ENCODE assay signal across 23 cellular contexts in genomic region chr2:169776483-169776802, GRCh38. TPM values are rescaled to one million over a fixed set of nuclear protein-coding genes. Genes with fewer than 3 reads are reported as not detected.
DNase-seq lines count a peak whose midpoint lies in the region; ATAC-seq and TF ChIP-seq lines count a peak whose summit lies in the region.
"Had no signal": no experiment of that assay in that cellular context is flagged by ENCODE, and none has a peak within 500 bp of the region (broad histone marks: within the 10 kb centered on the region; RNA-seq: fewer than 3 reads in every experiment).

No MANE protein-coding gene starts in this region.

- H3K27ac ChIP-seq in Karpas-422 (ENCODE audit: low read length) = no peak overlapping the region
- H3K27ac ChIP-seq in CD4-positive, alpha-beta T cell (ENCODE audit: low read depth, low read length) = no peak overlapping the region
- H3K27ac ChIP-seq: prostate gland, testis had no signal

- no peaks in the 10 kb centered on the region for H3K9me3 Mint-ChIP-seq in CD4-positive, alpha-beta T cell
- H3K9me3 Mint-ChIP-seq: central memory CD8-positive, alpha-beta T cell; T-helper 2 cell treated with Interferon-gamma antibody and Interleukin-4, amounts not matched to agents 5 μg/mL and 100 μg/mL, for 36 hours had no signal

- H3K4me3 ChIP-seq in Karpas-422 (ENCODE audit: low read length) (no peak overlapping the region), kidney epithelial cell (ENCODE audit: low read depth, low read length) (no peak overlapping the region), skeletal muscle satellite cell (ENCODE audit: low read length) (no peak overlapping the region)
- H3K4me3 ChIP-seq: esophagus squamous epithelium, prostate gland, testis had no signal

- H3K4me2 ChIP-seq in Karpas-422 (ENCODE audit: low read depth, low read length, poor library complexity, severe bottlenecking) (no peak overlapping the region), skeletal muscle satellite cell (ENCODE audit: low read length) (peak overlapping the region; percentile 35)

- intact Hi-C loops in CD4-positive, alpha-beta T cell (cut with DNase I, micrococcal nuclease) = no loop called here

- POLR2A ChIA-PET in CD4-positive, alpha-beta T cell (lab: Charles Lee) = no interaction called here

- no peaks in the 10 kb centered on the region for H3K36me3 Mint-ChIP-seq in CD4-positive, alpha-beta T cell (ENCODE audit: low read depth)
- H3K36me3 Mint-ChIP-seq: naive thymus-derived CD4-positive, alpha-beta T cell had no signal

- H3K4me3 Mint-ChIP-seq in CD4-positive, alpha-beta T cell = no peak overlapping the region
- H3K4me3 Mint-ChIP-seq: B cell; central memory CD8-positive, alpha-beta T cell; naive thymus-derived CD4-positive, alpha-beta T cell; T-helper 2 cell treated with Interferon-gamma antibody and Interleukin-4, amounts not matched to agents 5 μg/mL and 100 μg/mL, for 36 hours had no signal

- H3K4me1 Mint-ChIP-seq in CD4-positive, alpha-beta T cell (ENCODE audit: low read depth) = no peaks in the 10 kb centered on the region
- H3K4me1 Mint-ChIP-seq: B cell; central memory CD8-positive, alpha-beta T cell had no signal

- DNase-seq in Karpas-422 (no peak), astrocyte of the hippocampus (ENCODE audit: low read depth, low spot score) (peak; percentile 45), kidney epithelial cell (ENCODE audit: low read depth) (peak; percentile 79), T-helper 9 cell (no peak), T-helper 2 cell (no peak)
- no peak for DNase-seq in CD4-positive, alpha-beta T cell
- DNase-seq: effector CD4-positive, alpha-beta T cell; esophagus squamous epithelium; H7; head of caudate nucleus; naive thymus-derived CD4-positive, alpha-beta T cell; NCI-H1105; NCI-H526; SIG-M5; stimulated activated CD4-positive, alpha-beta T cell treated with anti-CD3 and anti-CD28 coated beads, Interleukin-12 subunit alpha, Interleukin-12 subunit beta, amount 100 ng/mL, for 4 hours; testis had no signal

- H3K9ac ChIP-seq in Karpas-422 (ENCODE audit: low read length) (no peak overlapping the region), skeletal muscle satellite cell (ENCODE audit: low read depth, low read length) (no peak overlapping the region)

- no peaks in the 10 kb centered on the region for H3K9me3 ChIP-seq in Karpas-422 (ENCODE audit: low read length)
- H3K9me3 ChIP-seq in skeletal muscle satellite cell (replicated peaks; ENCODE audit: low read length) = no peaks in the 10 kb centered on the region
- H3K9me3 ChIP-seq in CD4-positive, alpha-beta T cell (ENCODE audit: control insufficient read depth, low read length) = no peaks in the 10 kb centered on the region
- H3K9me3 ChIP-seq: esophagus squamous epithelium, prostate gland, testis had no signal

- H3K27me3 ChIP-seq in Karpas-422 (ENCODE audit: low read length) (no peaks in the 10 kb centered on the region), kidney epithelial cell (ENCODE audit: control insufficient read depth, insufficient read depth, low read length) (no peaks in the 10 kb centered on the region), skeletal muscle satellite cell (ENCODE audit: control insufficient read depth, insufficient read depth, low read length) (no peaks in the 10 kb centered on the region)
- no peaks in the 10 kb centered on the region for H3K27me3 ChIP-seq in CD4-positive, alpha-beta T cell (ENCODE audit: control insufficient read depth, insufficient read depth, low read length)
- H3K27me3 ChIP-seq: esophagus squamous epithelium, testis had no signal

- no peaks in the 10 kb centered on the region; the same call in 1 of the 2 replicates for H3K4me1 ChIP-seq in Karpas-422 (ENCODE audit: low read length)
- H3K4me1 ChIP-seq in skeletal muscle satellite cell (ENCODE audit: control insufficient read depth, insufficient read depth, low read length) = peaks cover 16% of the 10 kb centered on the region
- H3K4me1 ChIP-seq: prostate gland, testis had no signal

- H3K27me3 Mint-ChIP-seq in CD4-positive, alpha-beta T cell = peaks cover 4% of the 10 kb centered on the region
- H3K27me3 Mint-ChIP-seq: central memory CD8-positive, alpha-beta T cell had no signal

- peak overlapping the region; percentile 38 for H2AFZ ChIP-seq in Karpas-422 (ENCODE audit: low read length)

- no peaks in the 10 kb centered on the region for H3K9me2 ChIP-seq in Karpas-422 (replicated peaks; ENCODE audit: insufficient read depth, low read length)

- CTCF ChIA-PET in CD4-positive, alpha-beta T cell (lab: Charles Lee) = interaction anchor here (0.9 kb wide), 1 partner anchor 83 kb away, joined by 3 read pairs; the partner anchor contains the start of genes CFAP210 and PHOSPHO2

- no peak for ATAC-seq in CD4-positive, alpha-beta T cell (ENCODE audit: poor library complexity)
- no peak for ATAC-seq in HG03432 (IDR thresholded peaks at IDR 0.05; ENCODE audit: unreplicated experiment)
- ATAC-seq: activated CD4-positive, CD25-positive, alpha-beta regulatory T cell treated with anti-CD3 and anti-CD28 coated beads, Interleukin-2, amount 50 U/mL, for 24 hours; naive thymus-derived CD4-positive, alpha-beta T cell had no signal

- no peak for TF ChIP-seq CTCF in kidney epithelial cell (IDR thresholded peaks at IDR 0.05; ENCODE audit: insufficient read depth, low read length, poor library complexity, severe bottlenecking)
- no peak for TF ChIP-seq CTCF in CD4-positive, alpha-beta T cell (IDR thresholded peaks at IDR 0.05)

- no peaks in the 10 kb centered on the region for H4K20me1 ChIP-seq in Karpas-422 (ENCODE audit: insufficient read depth, low read depth, low read length)

- no peaks in the 10 kb centered on the region for H3K79me2 ChIP-seq in Karpas-422 (ENCODE audit: low read length)

- H3K36me3 ChIP-seq in Karpas-422 (ENCODE audit: insufficient read depth, low read length) = no peaks in the 10 kb centered on the region
- no peaks in the 10 kb centered on the region for H3K36me3 ChIP-seq in kidney epithelial cell (ENCODE audit: control insufficient read depth, insufficient read depth, low read length)
- no peaks in the 10 kb centered on the region for H3K36me3 ChIP-seq in skeletal muscle satellite cell (ENCODE audit: insufficient read depth, low read length)
- H3K36me3 ChIP-seq: esophagus squamous epithelium, prostate gland had no signal

- no peak overlapping the region for H3K27ac Mint-ChIP-seq in CD4-positive, alpha-beta T cell
- H3K27ac Mint-ChIP-seq: B cell; naive thymus-derived CD4-positive, alpha-beta T cell; T-helper 2 cell treated with Interferon-gamma antibody and Interleukin-4, amounts not matched to agents 5 μg/mL and 100 μg/mL, for 36 hours had no signal

RNA-seq across cellular contexts. Expression of gene SSB, which starts 22.2 kb away (rescaled TPM):
- 129 and 160 TPM in 2 replicates for total RNA-seq in Karpas-422 (2014; rRNA removed; shearing (Covaris generic); ENCODE audit: low replicate concordance)
- total RNA-seq in kidney epithelial cell = 75.0 and 100 TPM in 2 replicates
- total RNA-seq in skeletal muscle satellite cell (2012; rRNA removed) = 111 and 124 TPM in 2 replicates
- total RNA-seq in CD4-positive, alpha-beta T cell = 100 to 1,000 TPM; 174 to 181 TPM

RNA-seq across cellular contexts. Expression of gene KLHL23, which starts 42.8 kb away (rescaled TPM):
- total RNA-seq in Karpas-422 (2014; rRNA removed; shearing (Covaris generic); ENCODE audit: low replicate concordance) = 24.5 and 30.7 TPM in 2 replicates
- 19.2 and 21.2 TPM in 2 replicates for total RNA-seq in kidney epithelial cell
- 0.76 and 1.1 TPM in 2 replicates for total RNA-seq in skeletal muscle satellite cell (2012; rRNA removed)
- total RNA-seq in CD4-positive, alpha-beta T cell = under 1 TPM; 0.36 to 0.39 TPM

RNA-seq across cellular contexts. Expression of gene METTL5, which starts 48.3 kb away (rescaled TPM):
- total RNA-seq in Karpas-422 (2014; rRNA removed; shearing (Covaris generic); ENCODE audit: low replicate concordance) = 100 and 105 TPM in 2 replicates
- total RNA-seq in kidney epithelial cell = 46.1 and 54.1 TPM in 2 replicates
- 46.1 and 62.1 TPM in 2 replicates for total RNA-seq in skeletal muscle satellite cell (2012; rRNA removed)
- 10 to 100 TPM; 13.2 to 16.0 TPM for total RNA-seq in CD4-positive, alpha-beta T cell

RNA-seq across cellular contexts. Expression of gene UBR3, which starts 50.8 kb away (rescaled TPM):
- 26.7 and 50.8 TPM in 2 replicates for total RNA-seq in Karpas-422 (2014; rRNA removed; shearing (Covaris generic); ENCODE audit: low replicate concordance)
- 18.2 and 23.0 TPM in 2 replicates for total RNA-seq in kidney epithelial cell
- total RNA-seq in skeletal muscle satellite cell (2012; rRNA removed) = 29.9 and 31.9 TPM in 2 replicates
- 10 to 100 TPM; 32.1 to 35.2 TPM for total RNA-seq in CD4-positive, alpha-beta T cell

Comparison
In these comparisons a context has a peak if more than half of its experiments do, and no peak if none do; other contexts are left out.
1. DNase-seq: peak in astrocyte of the hippocampus (single experiment) and kidney epithelial cell (single experiment); none in Karpas-422 (single experiment), T-helper 9 cell (single experiment), CD4-positive, alpha-beta T cell (0 of 10) and T-helper 2 cell (0 of 5).
2. RNA of gene KLHL23, which starts 42.8 kb away (total RNA-seq): 24.5 to 30.7 TPM in Karpas-422 and 19.2 to 21.2 TPM in kidney epithelial cell; 0.36 to 0.39 TPM in CD4-positive, alpha-beta T cell; every median in the first group is over 10 times any median in the second.